3 cellular contexts compared by ENCODE assay signal in genomic region chr3:16102905-16103364, GRCh38.
TF ChIP-seq lines count a peak whose summit lies in the region.

No MANE protein-coding gene starts in this region.

TF ChIP-seq in A549, 52 proteins besides CTCF, POLR2A, EP300 and RAD21 (continues in another document):
- TF ChIP-seq SREBF2 (IDR thresholded peaks at IDR 0.05) (no peak), SMC3 (IDR thresholded peaks at IDR 0.05) (0 out of 3 replicates have a peak, but pooled peaks have one; percentile 28), MAFK (IDR thresholded peaks at IDR 0.05; ENCODE audit: partially characterized antibody) (no peak), HES2 (IDR thresholded peaks at IDR 0.05) (no peak), ESRRA (IDR thresholded peaks at IDR 0.05; ENCODE audit: borderline replicate concordance, low read length) (no peak), TFCP2L1 (CRISPR knock-in tag; IDR thresholded peaks at IDR 0.05) (no peak), CHD2 (IDR thresholded peaks at IDR 0.05; ENCODE audit: low read length, partially characterized antibody) (no peak), JUNB (IDR thresholded peaks at IDR 0.05) (peak; percentile 81), GATA3 (IDR thresholded peaks at IDR 0.05; ENCODE audit: borderline replicate concordance) (peak; percentile 85), ZC3H11A (IDR thresholded peaks at IDR 0.05) (no peak), PHF8 (IDR thresholded peaks at IDR 0.05; ENCODE audit: borderline replicate concordance, low read depth) (no peak), NFE2L2 (conservative IDR thresholded peaks at IDR 0.05; ENCODE audit: low read length) (no peak), KDM1A (IDR thresholded peaks at IDR 0.05; ENCODE audit: low read depth) (no peak), CBX2 (IDR thresholded peaks at IDR 0.05; ENCODE audit: borderline replicate concordance, low read depth) (no peak), USF2 (IDR thresholded peaks at IDR 0.05) (no peak), NR3C1 (IDR thresholded peaks at IDR 0.05) (no peak), HOXB5 (CRISPR knock-in tag; IDR thresholded peaks at IDR 0.05) (no peak), JUN (IDR thresholded peaks at IDR 0.05) (0 out of 5 replicates have a peak, but pooled peaks of 1 of the 2 experiments have one; percentile 29), KDM5A (IDR thresholded peaks at IDR 0.05) (no peak), EHMT2 (IDR thresholded peaks at IDR 0.05; ENCODE audit: low read depth) (no peak), ATOH8 (CRISPR knock-in tag; IDR thresholded peaks at IDR 0.05; ENCODE audit: low read depth) (no peak)

TF ChIP-seq in IMR-90, 13 proteins besides CTCF, POLR2A, EP300 and RAD21:
- TF ChIP-seq SMC3 (IDR thresholded peaks at IDR 0.05; ENCODE audit: low read depth, low read length) (peak; percentile 21; the same call in 1 of the 2 replicates), MXI1 (IDR thresholded peaks at IDR 0.05; ENCODE audit: borderline replicate concordance, low read depth, low read length) (no peak), CEBPB (IDR thresholded peaks at IDR 0.05; ENCODE audit: low read depth, low read length) (no peak), RFX5 (IDR thresholded peaks at IDR 0.05; ENCODE audit: low read depth, low read length) (no peak), NFE2L2 (IDR thresholded peaks at IDR 0.05; ENCODE audit: low read depth, low read length) (peak; percentile 48), MAFK (IDR thresholded peaks at IDR 0.05; ENCODE audit: low read depth, low read length) (no peak), MAZ (IDR thresholded peaks at IDR 0.05; ENCODE audit: borderline replicate concordance, low read depth, low read length) (peak; percentile 86), USF2 (IDR thresholded peaks at IDR 0.05; ENCODE audit: low read depth, low read length) (no peak), RCOR1 (IDR thresholded peaks at IDR 0.05; ENCODE audit: insufficient replicate concordance, low read length) (no peak), FOS (IDR thresholded peaks at IDR 0.05; ENCODE audit: low read depth, low read length) (peak; percentile 39; the same call in 1 of the 2 replicates), BHLHE40 (IDR thresholded peaks at IDR 0.05; ENCODE audit: low read depth, low read length) (no peak)

TF ChIP-seq in liver, 16 proteins besides CTCF, POLR2A, EP300 and RAD21:
- TF ChIP-seq HNF4G (IDR thresholded peaks at IDR 0.05), result no peak
- peak; percentile 43 for TF ChIP-seq NR2F2 (IDR thresholded peaks at IDR 0.05)
- TF ChIP-seq FOXA1 (IDR thresholded peaks at IDR 0.05), result no peak
- TF ChIP-seq HNF4A (conservative IDR thresholded peaks at IDR 0.05), result no peak
- TF ChIP-seq YY1 (IDR thresholded peaks at IDR 0.05), result no peak
- TF ChIP-seq RXRA (IDR thresholded peaks at IDR 0.05), result peak in 1 of 2 donors; percentile 18
- peak; percentile 25 to 54 for TF ChIP-seq JUND (IDR thresholded peaks at IDR 0.05)
- TF ChIP-seq TAF1 (conservative IDR thresholded peaks at IDR 0.05), result no peak
- TF ChIP-seq REST (IDR thresholded peaks at IDR 0.05), result no peak
- TF ChIP-seq GABPA (IDR thresholded peaks at IDR 0.05 in 1 of 2, conservative IDR thresholded peaks at IDR 0.05 in 1 of 2), result no peak
- TF ChIP-seq ATF3 (IDR thresholded peaks at IDR 0.05), result no peak
- TF ChIP-seq FOXA2 (IDR thresholded peaks at IDR 0.05), result no peak
- TF ChIP-seq SP1 (IDR thresholded peaks at IDR 0.05), result peak; percentile 18
- TF ChIP-seq EGR1 (IDR thresholded peaks at IDR 0.05; ENCODE audit: low read depth in 2 of 2), result no peak
- TF ChIP-seq ZBTB33 (IDR thresholded peaks at IDR 0.05), result no peak
TF ChIP-seq in liver: peak in this region for 4.
